8 cellular contexts compared by ENCODE assay signal in the genomic region with DNA sequence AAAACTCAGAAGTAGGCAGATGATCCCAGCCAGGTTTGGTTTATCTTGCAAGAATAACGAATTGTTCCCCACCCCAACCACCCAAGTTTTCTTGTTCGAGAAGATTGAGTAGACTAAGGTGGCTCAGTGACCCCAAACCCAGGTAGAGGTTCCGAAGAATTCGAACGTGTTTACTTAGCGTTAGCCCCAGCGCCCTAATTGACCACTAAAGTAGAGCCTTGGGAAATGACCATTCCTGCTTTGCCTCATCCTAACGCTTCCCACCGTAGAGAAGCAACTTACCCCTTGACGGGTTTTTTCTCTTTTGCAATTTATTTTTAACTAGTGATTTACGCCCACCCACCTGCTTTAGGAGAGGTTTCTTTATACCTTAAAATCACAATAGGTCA. TPM values are rescaled to one million over a fixed set of nuclear protein-coding genes. Genes with fewer than 3 reads are reported as not detected.
DNase-seq lines count a peak whose midpoint lies in the region; TF ChIP-seq lines count a peak whose summit lies in the region.

No MANE protein-coding gene starts in this region.

- peaks cover 4% of the 10 kb centered on the region for H3K27me3 ChIP-seq in cardiac muscle cell

- peak overlapping the region; percentile 79 for H3K27ac Mint-ChIP-seq in activated T-helper 2 cell treated with anti-CD3 and anti-CD28 coated beads, Interferon-gamma antibody, Interleukin-2, Interleukin-4, amounts not matched to agents 10 μg/mL and 5 μg/mL and 100 μg/mL, durations not matched to agents 14 hours and 24 hours and 36 hours

- DNase-seq in cardiac muscle cell (ENCODE audit: low read depth in 1 of 2, low spot score in 1 of 2) (peak in 1 of 2 donors; percentile 6), cardiac septum (ENCODE audit: low spot score) (no peak), NCI-H345 (lab: John Stamatoyannopoulos, UW) (no peak), GM20000 (ENCODE audit: low spot score) (no peak), NCI-H2029 treated with DMSO at 0.1 percent for 48 hours (lab: John Stamatoyannopoulos, UW) (no peak)
- DNase-seq in activated T-helper 2 cell treated with anti-CD3 and anti-CD28 coated beads, Interferon-gamma antibody, Interleukin-2, Interleukin-4, amounts not matched to agents 10 μg/mL and 5 μg/mL and 100 μg/mL, durations not matched to agents 14 hours and 24 hours and 36 hours (ENCODE audit: low spot score), result no peak

- H3K9me3 ChIP-seq in cardiac muscle cell (ENCODE audit: low read depth), result no peaks in the 10 kb centered on the region

- H3K4me3 Mint-ChIP-seq in activated T-helper 2 cell treated with anti-CD3 and anti-CD28 coated beads, Interferon-gamma antibody, Interleukin-2, Interleukin-4, amounts not matched to agents 10 μg/mL and 5 μg/mL and 100 μg/mL, durations not matched to agents 14 hours and 24 hours and 36 hours (ENCODE audit: low read depth), result peak overlapping the region; percentile 80

- peaks cover 15% of the 10 kb centered on the region for H3K36me3 Mint-ChIP-seq in activated T-helper 2 cell treated with anti-CD3 and anti-CD28 coated beads, Interferon-gamma antibody, Interleukin-2, Interleukin-4, amounts not matched to agents 10 μg/mL and 5 μg/mL and 100 μg/mL, durations not matched to agents 14 hours and 24 hours and 36 hours (ENCODE audit: low read depth)

- H3K4me1 Mint-ChIP-seq in activated T-helper 2 cell treated with anti-CD3 and anti-CD28 coated beads, Interferon-gamma antibody, Interleukin-2, Interleukin-4, amounts not matched to agents 10 μg/mL and 5 μg/mL and 100 μg/mL, durations not matched to agents 14 hours and 24 hours and 36 hours (ENCODE audit: low read depth), result peaks cover 29% of the 10 kb centered on the region

- peaks cover 16% of the 10 kb centered on the region for H3K4me1 ChIP-seq in cardiac muscle cell (ENCODE audit: low read depth)

- H3K27me3 Mint-ChIP-seq in activated T-helper 2 cell treated with anti-CD3 and anti-CD28 coated beads, Interferon-gamma antibody, Interleukin-2, Interleukin-4, amounts not matched to agents 10 μg/mL and 5 μg/mL and 100 μg/mL, durations not matched to agents 14 hours and 24 hours and 36 hours (ENCODE audit: low read depth), result peaks cover 13% of the 10 kb centered on the region

- H3K4me3 ChIP-seq in cardiac muscle cell (peak overlapping the region; percentile 82), iPS-11a (ENCODE audit: low read depth, low read length) (peak overlapping the region; percentile 92), skin epidermis (peak overlapping the region; percentile 70 to 94 (median 85))

- H3K9me3 Mint-ChIP-seq in activated T-helper 2 cell treated with anti-CD3 and anti-CD28 coated beads, Interferon-gamma antibody, Interleukin-2, Interleukin-4, amounts not matched to agents 10 μg/mL and 5 μg/mL and 100 μg/mL, durations not matched to agents 14 hours and 24 hours and 36 hours, result no peaks in the 10 kb centered on the region

- intact Hi-C loops in cardiac septum (cut with DNase I), result loop anchor here (1.0 to 10.0 kb wide), 3 partner anchors 68 to 410 kb away; a partner anchor contains a TSS
- intact Hi-C loops in activated T-helper 2 cell treated with anti-CD3 and anti-CD28 coated beads, Interferon-gamma antibody, Interleukin-2, Interleukin-4, amounts not matched to agents 10 μg/mL and 5 μg/mL and 100 μg/mL, durations not matched to agents 14 hours and 24 hours and 36 hours (cut with micrococcal nuclease), result loop anchor here (1.0 to 10.0 kb wide), 5 partner anchors 69 to 410 kb away; a partner anchor contains a TSS

- no peaks in the 10 kb centered on the region for H3K36me3 ChIP-seq in cardiac muscle cell

- H3K27ac ChIP-seq in cardiac muscle cell (peak overlapping the region; percentile 90), skin epidermis (peak overlapping the region in 20 of 21 experiments; percentile 82 to 98 (median 96))

- TF ChIP-seq CTCF in cardiac muscle cell (IDR thresholded peaks at IDR 0.05; ENCODE audit: low read depth, low read length) (no peak), GM20000 (IDR thresholded peaks at IDR 0.05; ENCODE audit: extremely low read depth, missing control alignments) (no peak)

RNA-seq across cellular contexts. Expression of a gene that starts 0.9 kb away (rescaled TPM):
- total RNA-seq in cardiac muscle cell (17.8 and 21.9 TPM in 2 replicates), cardiac septum (23.9 TPM)
- polyA plus RNA-seq in cardiac muscle cell, result 9.1 and 12.0 TPM in 2 replicates
- total RNA-seq in activated T-helper 2 cell treated with anti-CD3 and anti-CD28 coated beads, Interferon-gamma antibody, Interleukin-2, Interleukin-4, amounts not matched to agents 10 μg/mL and 5 μg/mL and 100 μg/mL, durations not matched to agents 14 hours and 24 hours and 36 hours, result 22.9 and 24.3 TPM in 2 replicates
